ENCODE assay signal across 8 cellular contexts in genomic region chr18:58493516-58494253, GRCh38.
A peak's percentile ranks its signal among the peaks of the same experiment; 100 is the strongest.
DNase-seq lines count a peak whose midpoint lies in the region; ATAC-seq and TF ChIP-seq lines count a peak whose summit lies in the region.

No MANE protein-coding gene starts in this region.

- H3K4me1 ChIP-seq in BE2C: no peaks in the 10 kb centered on the region
- peaks cover 51% of the 10 kb centered on the region for H3K4me1 ChIP-seq in OCI-LY3 (ENCODE audit: low read length)

- H3K36me3 ChIP-seq in BE2C (no peaks in the 10 kb centered on the region), OCI-LY3 (replicated peaks; ENCODE audit: low read depth, low read length) (no peaks in the 10 kb centered on the region)

- H3K9me3 ChIP-seq in BE2C: no peaks in the 10 kb centered on the region
- no peaks in the 10 kb centered on the region for H3K9me3 ChIP-seq in OCI-LY3 (ENCODE audit: insufficient read depth, low read length)

- H3K9ac ChIP-seq in OCI-LY3 (ENCODE audit: low read length): peak overlapping the region; percentile 3; the same call in 1 of the 2 replicates

- no peak for TF ChIP-seq POLR2A in erythroblast (IDR thresholded peaks at IDR 0.05; ENCODE audit: low read length)

- no peaks in the 10 kb centered on the region for H3K79me2 ChIP-seq in OCI-LY3 (ENCODE audit: low read length)

- H3K4me3 Mint-ChIP-seq in naive thymus-derived CD8-positive, alpha-beta T cell: peak overlapping the region in 4 of 10 donors; percentile 22 to 52 (median 36)

- H4K20me1 ChIP-seq in OCI-LY3 (ENCODE audit: insufficient read depth, low read length): no peaks in the 10 kb centered on the region

- peak; percentile 46 for ATAC-seq in GM19324 (IDR thresholded peaks at IDR 0.05; ENCODE audit: low FRiP score, unreplicated experiment)
- peak; percentile 98 for ATAC-seq in naive thymus-derived CD8-positive, alpha-beta T cell

- H3K4me3 ChIP-seq in BE2C (ENCODE audit: low read depth, low read length) (peak overlapping the region; percentile 38), OCI-LY3 (ENCODE audit: low read length) (peak overlapping the region; percentile 52)

- peak overlapping the region; percentile 76 for H3K4me2 ChIP-seq in OCI-LY3 (ENCODE audit: low read length)

- H3K27me3 Mint-ChIP-seq in naive thymus-derived CD8-positive, alpha-beta T cell: peaks cover 15 to 41% (median 30%) of the 10 kb centered on the region in 5 donors

- no peak overlapping the region for H3K27ac Mint-ChIP-seq in naive thymus-derived CD8-positive, alpha-beta T cell

- TF ChIP-seq CTCF in BE2C (IDR thresholded peaks at IDR 0.05; ENCODE audit: low read depth, low read length) (peak; percentile 79), OCI-LY3 (IDR thresholded peaks at IDR 0.05; ENCODE audit: low read depth, low read length) (peak; percentile 100)

- H3K4me1 Mint-ChIP-seq in naive thymus-derived CD8-positive, alpha-beta T cell: peaks cover 4 to 9% (median 8%) of the 10 kb centered on the region in 4 donors

- no peak overlapping the region for H3K27ac ChIP-seq in OCI-LY3 (ENCODE audit: low read length)

- DNase-seq in BE2C (peak; percentile 53), HuH-7 (ENCODE audit: low spot score) (peak; percentile 71), activated T-cell treated with anti-CD3 and anti-CD28 coated beads for 24 hours (ENCODE audit: low read depth) (peak; percentile 65), erythroblast (lab: John Stamatoyannopoulos, UW) (peak; percentile 75 to 86)
- peak; percentile 46 to 80 (median 64) for DNase-seq in naive thymus-derived CD8-positive, alpha-beta T cell
- DNase-seq in stimulated activated CD8-positive, alpha-beta memory T cell treated with anti-CD3 and anti-CD28 coated beads, Interleukin-7, amount 100 ng/mL, for 48 hours (ENCODE audit: extremely low read depth in 1 of 2, low read depth in 1 of 2): peak; percentile 26 to 34

- peak overlapping the region; percentile 34; the same call in 1 of the 2 replicates for H2AFZ ChIP-seq in OCI-LY3 (ENCODE audit: low read depth, low read length)

- no peaks in the 10 kb centered on the region for H3K36me3 Mint-ChIP-seq in naive thymus-derived CD8-positive, alpha-beta T cell

- H3K27me3 ChIP-seq in BE2C: no peaks in the 10 kb centered on the region
- H3K27me3 ChIP-seq in OCI-LY3 (ENCODE audit: low read depth, low read length): peaks cover 51% of the 10 kb centered on the region

- POLR2A ChIA-PET in naive thymus-derived CD8-positive, alpha-beta T cell (lab: Charles Lee): no interaction called here

- no peaks in the 10 kb centered on the region for H3K9me3 Mint-ChIP-seq in naive thymus-derived CD8-positive, alpha-beta T cell

Comparison
In these comparisons a context has a peak if more than half of its experiments do, and no peak if none do; other contexts are left out.
1. DNase-seq: peak in every context shown above with its lines; median percentile 80 in erythroblast; 71 in HuH-7; 65 in activated T-cell treated with anti-CD3 and anti-CD28 coated beads for 24 hours; 64 in naive thymus-derived CD8-positive, alpha-beta T cell; 53 in BE2C; 30 in stimulated activated CD8-positive, alpha-beta memory T cell treated with anti-CD3 and anti-CD28 coated beads, Interleukin-7, amount 100 ng/mL, for 48 hours.